In the genomic region with DNA sequence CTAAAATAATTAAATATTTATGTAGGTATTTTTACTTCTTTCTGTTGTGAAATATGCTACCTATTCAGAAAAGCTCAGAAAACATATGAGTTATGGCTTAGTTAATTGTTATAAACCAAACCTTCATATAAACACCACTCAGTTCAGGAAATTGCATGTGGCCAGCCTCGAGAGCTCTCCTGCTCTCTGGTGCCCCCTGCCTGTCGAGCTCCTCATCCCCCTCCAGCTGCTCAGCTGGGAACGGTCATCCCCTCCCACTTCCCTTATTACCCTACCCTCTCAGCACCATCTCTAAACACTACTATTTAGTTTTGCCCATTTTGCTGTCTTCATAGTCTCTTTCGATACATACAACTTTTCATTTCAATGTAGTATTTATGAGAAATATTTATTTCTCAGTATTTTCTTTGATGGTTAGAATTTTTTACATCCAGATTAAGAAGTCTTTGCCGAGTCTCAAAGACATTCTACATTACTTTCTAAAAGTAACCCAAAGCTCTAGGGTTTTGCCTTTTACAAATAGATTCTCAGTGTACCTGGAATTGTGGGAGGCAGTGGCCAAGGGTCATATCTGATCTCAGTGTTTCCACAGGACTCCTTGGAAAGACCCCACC, we compare ENCODE assay signal across 9 cellular contexts.
DNase-seq lines count a peak whose midpoint lies in the region; ATAC-seq lines count a peak whose summit lies in the region.
"Had no signal": no experiment of that assay in that cellular context is flagged by ENCODE, and none has a peak within 500 bp of the region (broad histone marks: within the 10 kb centered on the region; RNA-seq: fewer than 3 reads in every experiment).

No MANE protein-coding gene starts in this region.

- peak; percentile 87 for ATAC-seq in HG03439 (IDR thresholded peaks at IDR 0.05; ENCODE audit: unreplicated experiment)
- ATAC-seq in effector memory CD8-positive, alpha-beta T cell (replicated peaks), result peak; percentile 100

- H3K27me3 Mint-ChIP-seq in effector memory CD8-positive, alpha-beta T cell, result no peaks in the 10 kb centered on the region
- H3K27me3 Mint-ChIP-seq: IgD-negative memory B cell had no signal

- peak in 10 of 14 donors; percentile 9 to 82 (median 56) for DNase-seq in C1 segment of cervical spinal cord (lab: John Stamatoyannopoulos, UW)
- DNase-seq in GM19240 (ENCODE audit: insufficient read length, low spot score), result peak; percentile 84
- DNase-seq in NCI-H82 treated with DMSO at 0.1 percent for 48 hours (lab: John Stamatoyannopoulos, UW; ENCODE audit: unreplicated experiment), result peak; percentile 58
- DNase-seq in activated CD8-positive, alpha-beta memory T cell treated with anti-CD3 and anti-CD28 coated beads for 1 hour (ENCODE audit: extremely low read depth in 1 of 2, low read depth in 1 of 2), result peak; percentile 71 to 84
- DNase-seq in effector memory CD8-positive, alpha-beta T cell, result peak; percentile 82 to 84 (median 84)
- peak; percentile 86 for DNase-seq in midbrain (lab: John Stamatoyannopoulos, UW)
- peak; percentile 65 to 84 for DNase-seq in stimulated activated CD8-positive, alpha-beta memory T cell treated with anti-CD3 and anti-CD28 coated beads, Interleukin-7, amount 100 ng/mL, for 1 hour (ENCODE audit: low read depth in 2 of 2)

- H3K9me3 Mint-ChIP-seq in effector memory CD8-positive, alpha-beta T cell, result peaks cover 0 to 14% of the 10 kb centered on the region in 2 donors

- H3K4me1 Mint-ChIP-seq in effector memory CD8-positive, alpha-beta T cell (ENCODE audit: low read depth in 2 of 2), result peaks cover 3 to 4% of the 10 kb centered on the region in 2 donors

- H3K27ac Mint-ChIP-seq in effector memory CD8-positive, alpha-beta T cell, result no peak overlapping the region

- no peak overlapping the region for H3K4me3 Mint-ChIP-seq in effector memory CD8-positive, alpha-beta T cell
- H3K4me3 Mint-ChIP-seq: IgD-negative memory B cell had no signal

- H3K36me3 Mint-ChIP-seq in effector memory CD8-positive, alpha-beta T cell (ENCODE audit: insufficient read depth), result no peaks in the 10 kb centered on the region
- H3K36me3 Mint-ChIP-seq: IgD-negative memory B cell had no signal

Comparison
In these comparisons a context has a peak if more than half of its experiments do, and no peak if none do; other contexts are left out.
1. Peak in every context shown above with its lines: DNase-seq and ATAC-seq.